ENCODE assay signal across 9 cellular contexts in genomic region chr14:67269338-67270060, GRCh38. TPM values are rescaled to one million over a fixed set of nuclear protein-coding genes. Genes with fewer than 3 reads are reported as not detected.
DNase-seq lines count a peak whose midpoint lies in the region; ATAC-seq and TF ChIP-seq lines count a peak whose summit lies in the region.
"Had no signal": no experiment of that assay in that cellular context is flagged by ENCODE, and none has a peak within 500 bp of the region (broad histone marks: within the 10 kb centered on the region; RNA-seq: fewer than 3 reads in every experiment).

No MANE protein-coding gene starts in this region.

- peaks cover 0 to 7% (median 0%) of the 10 kb centered on the region in 8 donors for H3K9me3 ChIP-seq in spleen

- H3K9me3 Mint-ChIP-seq in HFFc6, result peaks cover 4% of the 10 kb centered on the region; the same call in 1 of the 2 replicates
- H3K9me3 Mint-ChIP-seq in activated T-helper 1 cell treated with anti-CD3 and anti-CD28 coated beads, Interleukin-12 subunit alpha, Interleukin-12 subunit beta, Interleukin-2, Interleukin-4 antibody, amounts not matched to agents 30 ng/mL and 10 ng/mL and 1 ng/mL, durations not matched to agents 14 hours and 24 hours and 36 hours, result no peaks in the 10 kb centered on the region

- 65 to 70% (median 68%) methylated on average over 3 of the region's 3 CpGs for WGBS in spleen, 5 donors

- peaks cover 0 to 27% (median 0%) of the 10 kb centered on the region in 6 donors for H3K36me3 ChIP-seq in spleen

- H3K27ac Mint-ChIP-seq in HFFc6, result peak overlapping the region; percentile 85
- no peak overlapping the region for H3K27ac Mint-ChIP-seq in activated T-helper 1 cell treated with anti-CD3 and anti-CD28 coated beads, Interleukin-12 subunit alpha, Interleukin-12 subunit beta, Interleukin-2, Interleukin-4 antibody, amounts not matched to agents 30 ng/mL and 10 ng/mL and 1 ng/mL, durations not matched to agents 14 hours and 24 hours and 36 hours

- peaks cover 0 to 50% (median 20%) of the 10 kb centered on the region in 6 donors for H3K4me1 ChIP-seq in spleen

- TF ChIP-seq POLR2A in spleen (IDR thresholded peaks at IDR 0.05), result no peak

- ATAC-seq in left colon (peak; percentile 18), GM19035 (IDR thresholded peaks at IDR 0.05; ENCODE audit: unreplicated experiment) (no peak)

- TF ChIP-seq CTCF in HFFc6 (IDR thresholded peaks at IDR 0.05) (no peak), spleen (IDR thresholded peaks at IDR 0.05 in 8 of 11, conservative IDR thresholded peaks at IDR 0.05 in 3 of 11) (no peak)

- H3K4me1 Mint-ChIP-seq in HFFc6 (ENCODE audit: low read depth), result peaks cover 52% of the 10 kb centered on the region
- peaks cover 9% of the 10 kb centered on the region for H3K4me1 Mint-ChIP-seq in activated T-helper 1 cell treated with anti-CD3 and anti-CD28 coated beads, Interleukin-12 subunit alpha, Interleukin-12 subunit beta, Interleukin-2, Interleukin-4 antibody, amounts not matched to agents 30 ng/mL and 10 ng/mL and 1 ng/mL, durations not matched to agents 14 hours and 24 hours and 36 hours (ENCODE audit: low read depth)

- DNase-seq in HFFc6, result peak; percentile 68
- DNase-seq in dermis blood vessel endothelial cell, result peak; percentile 47
- DNase-seq in left colon, result no peak
- no peak for DNase-seq in spleen
- DNase-seq in activated T-helper 1 cell treated with anti-CD3 and anti-CD28 coated beads, Interleukin-12 subunit alpha, Interleukin-12 subunit beta, Interleukin-2, Interleukin-4 antibody, amounts not matched to agents 30 ng/mL and 10 ng/mL and 1 ng/mL, durations not matched to agents 14 hours and 24 hours and 36 hours (ENCODE audit: low spot score), result no peak
- DNase-seq in MV-4-11 (lab: John Stamatoyannopoulos, UW), result no peak
- DNase-seq in effector CD8-positive, alpha-beta T cell (lab: John Stamatoyannopoulos, UW), result no peak
- DNase-seq: NCI-H1930 had no signal

- H3K4me3 Mint-ChIP-seq in HFFc6, result peak overlapping the region; percentile 71
- H3K4me3 Mint-ChIP-seq in activated T-helper 1 cell treated with anti-CD3 and anti-CD28 coated beads, Interleukin-12 subunit alpha, Interleukin-12 subunit beta, Interleukin-2, Interleukin-4 antibody, amounts not matched to agents 30 ng/mL and 10 ng/mL and 1 ng/mL, durations not matched to agents 14 hours and 24 hours and 36 hours, result no peak overlapping the region

- peak overlapping the region in 7 of 8 donors; percentile 50 to 65 (median 57) for H3K27ac ChIP-seq in spleen

- peaks cover 40% of the 10 kb centered on the region for H3K36me3 Mint-ChIP-seq in HFFc6 (ENCODE audit: low read depth)
- peaks cover 15% of the 10 kb centered on the region for H3K36me3 Mint-ChIP-seq in activated T-helper 1 cell treated with anti-CD3 and anti-CD28 coated beads, Interleukin-12 subunit alpha, Interleukin-12 subunit beta, Interleukin-2, Interleukin-4 antibody, amounts not matched to agents 30 ng/mL and 10 ng/mL and 1 ng/mL, durations not matched to agents 14 hours and 24 hours and 36 hours (ENCODE audit: low read depth)

- peak overlapping the region in 3 of 8 donors; percentile 13 to 24 (median 14) for H3K4me3 ChIP-seq in spleen

- no peaks in the 10 kb centered on the region for H3K27me3 Mint-ChIP-seq in HFFc6 (ENCODE audit: insufficient read depth)
- no peaks in the 10 kb centered on the region for H3K27me3 Mint-ChIP-seq in activated T-helper 1 cell treated with anti-CD3 and anti-CD28 coated beads, Interleukin-12 subunit alpha, Interleukin-12 subunit beta, Interleukin-2, Interleukin-4 antibody, amounts not matched to agents 30 ng/mL and 10 ng/mL and 1 ng/mL, durations not matched to agents 14 hours and 24 hours and 36 hours (ENCODE audit: insufficient read depth)

- H3K27me3 ChIP-seq in spleen (replicated peaks in 1 of 7), result no peaks in the 10 kb centered on the region

- intact Hi-C loops in left colon (cut with DNase I, micrococcal nuclease), result no loop called here
- intact Hi-C loops in spleen (cut with DNase I; ENCODE audit: low total_unique reads), result no loop called here
- intact Hi-C loops in activated T-helper 1 cell treated with anti-CD3 and anti-CD28 coated beads, Interleukin-12 subunit alpha, Interleukin-12 subunit beta, Interleukin-2, Interleukin-4 antibody, amounts not matched to agents 30 ng/mL and 10 ng/mL and 1 ng/mL, durations not matched to agents 14 hours and 24 hours and 36 hours (cut with micrococcal nuclease), result no loop called here

RNA-seq across cellular contexts. Expression of gene PALS1, which starts 28.3 kb away (rescaled TPM):
- total RNA-seq in HFFc6 (2021; fragmentation: NEBNext Ultra II Directional; extraction: Animal tissue kit (Norgen Biotek cat#: 25700)), result 10 to 100 TPM; 41.9 to 52.7 (median 45.9) TPM
- total RNA-seq in dermis blood vessel endothelial cell (34.2 and 40.2 TPM in 2 replicates), left colon (10 to 100 TPM; 30.6 to 52.3 TPM), spleen (10 to 100 TPM; 13.0 to 26.8 (median 21.2) TPM)
- polyA plus RNA-seq in spleen, result 1 to 10 TPM; 2.0 to 4.6 (median 2.3) TPM
- total RNA-seq in activated T-helper 1 cell treated with anti-CD3 and anti-CD28 coated beads, Interleukin-12 subunit alpha, Interleukin-12 subunit beta, Interleukin-2, Interleukin-4 antibody, amounts not matched to agents 30 ng/mL and 10 ng/mL and 1 ng/mL, durations not matched to agents 14 hours and 24 hours and 36 hours, result 5.2 and 5.6 TPM in 2 replicates

Comparison
In these comparisons a context has a peak if more than half of its experiments do, and no peak if none do; other contexts are left out.
1. DNase-seq: peak in HFFc6 (single experiment) and dermis blood vessel endothelial cell (single experiment); none in left colon (0 of 2), spleen (single experiment), activated T-helper 1 cell treated with anti-CD3 and anti-CD28 coated beads, Interleukin-12 subunit alpha, Interleukin-12 subunit beta, Interleukin-2, Interleukin-4 antibody, amounts not matched to agents 30 ng/mL and 10 ng/mL and 1 ng/mL, durations not matched to agents 14 hours and 24 hours and 36 hours (single experiment), MV-4-11 (single experiment) and effector CD8-positive, alpha-beta T cell (single experiment).